Comparison of ENCODE assay signal across 10 cellular contexts in the genomic region with DNA sequence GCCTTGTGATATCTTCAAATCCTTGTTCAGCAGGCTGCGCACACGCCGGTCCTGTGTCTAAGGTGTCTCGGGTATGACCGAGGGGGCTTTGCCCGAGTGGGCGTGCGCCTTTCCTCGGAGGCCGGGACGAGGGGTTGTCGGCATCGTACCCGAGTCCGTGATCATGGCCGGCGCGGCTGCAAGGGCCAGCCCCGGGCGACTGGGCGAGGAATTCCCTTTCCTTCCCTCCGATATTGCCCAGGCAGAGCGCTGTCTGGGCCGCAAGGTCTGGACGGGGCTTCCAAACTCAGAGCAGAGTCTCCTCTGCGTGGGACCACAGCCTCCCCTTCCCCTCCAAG. TPM values are rescaled to one million over a fixed set of nuclear protein-coding genes. Genes with fewer than 3 reads are reported as not detected.
DNase-seq lines count a peak whose midpoint lies in the region; ATAC-seq, FAIRE-seq and TF ChIP-seq lines count a peak whose summit lies in the region.
"Had no signal": no experiment of that assay in that cellular context is flagged by ENCODE, and none has a peak within 500 bp of the region (broad histone marks: within the 10 kb centered on the region; RNA-seq: fewer than 3 reads in every experiment).

No MANE protein-coding gene starts in this region.

- H3K18ac ChIP-seq in H1 (ENCODE audit: extremely low read depth, low read length) = peak overlapping the region; percentile 78; the same call in 1 of the 2 replicates

- no peak overlapping the region for H3K14ac ChIP-seq in H1 (ENCODE audit: insufficient read length)

- 82% methylated on average over 14 of the region's 26 CpGs; no CpG with 5 or more reads in 1 of the 2 experiments for WGBS in H1 (ENCODE audit: extremely low coverage in 1 of 2, insufficient coverage in 1 of 2, insufficient read length in 1 of 2, insufficient replicate concordance in 2 of 2, low coverage in 1 of 2, low lambda C conversion rate in 2 of 2, missing lambda C conversion rate in 1 of 2), 2 experiments

- H4K20me1 ChIP-seq in BLaER1 treated with 17β-estradiol and CSF1 and Interleukin-3, amounts not matched to agents 10 nM and 100 nM = peaks cover 0 to 31% (median 18%) of the 10 kb centered on the region in 11 experiments; a peak in 14 of 22 replicates
- H4K20me1 ChIP-seq in H1 (replicated peaks in 1 of 2; ENCODE audit: control insufficient read depth in 1 of 2, insufficient read depth in 2 of 2, low read length in 2 of 2) = peaks cover 0 to 8% of the 10 kb centered on the region in 2 experiments

- H3K56ac ChIP-seq in H1 (replicated peaks; ENCODE audit: insufficient read length, low read depth, low read length) = no peak overlapping the region

- H3K79me1 ChIP-seq in H1 (ENCODE audit: low read depth, low read length) = peaks cover 14% of the 10 kb centered on the region

- no peak for FAIRE-seq in H1 (lab: Jason Lieb, UNC)

- POLR2A ChIA-PET in H1 (lab: Charles Lee; ENCODE audit: partially characterized antibody) = interaction anchor here (1.3 to 2.0 kb wide), 2 partner anchors 21 to 22 kb away, joined by 3 to 4 read pairs; no protein-coding TSS in a partner anchor

- H3K36me3 ChIP-seq in BLaER1 treated with 17β-estradiol and CSF1 and Interleukin-3, amounts not matched to agents 10 nM and 100 nM = peaks cover 0 to 8% (median 0%) of the 10 kb centered on the region in 11 experiments; a peak in 4 of 22 replicates
- H3K36me3 ChIP-seq in H1 (ENCODE audit: control insufficient read depth in 2 of 4, insufficient read depth in 4 of 4, low read length in 3 of 4) = no peaks in the 10 kb centered on the region
- H3K36me3 ChIP-seq in neutrophil = no peaks in the 10 kb centered on the region

- H4K91ac ChIP-seq in H1 (replicated peaks; ENCODE audit: insufficient read length, low read length) = no peak overlapping the region

- no peak overlapping the region for H2BK5ac ChIP-seq in H1 (ENCODE audit: low read depth, low read length)

- DNase-seq in LNCaP clone FGC (ENCODE audit: low read depth) (no peak), H1 (ENCODE audit: low read depth in 1 of 2, low spot score in 2 of 2) (peak in 1 of 2 experiments; percentile 65), NCI-H1694 treated with DMSO at 0.1 percent for 48 hours (lab: John Stamatoyannopoulos, UW) (no peak), ureter (ENCODE audit: low spot score) (no peak)
- DNase-seq: DND-41, NCI-H1417 treated with DMSO at 0.1 percent for 48 hours had no signal

- H3K4me2 ChIP-seq in BLaER1 treated with 17β-estradiol and CSF1 and Interleukin-3, amounts not matched to agents 10 nM and 100 nM = peak overlapping the region in 10 of 11 experiments; percentile 73 to 97 (median 86); a peak in 19 of 22 replicates
- peak overlapping the region; percentile 80 to 83 for H3K4me2 ChIP-seq in H1 (ENCODE audit: insufficient read depth in 1 of 2, low read depth in 2 of 2, low read length in 2 of 2)

- peaks cover 21 to 35% (median 28%) of the 10 kb centered on the region in 10 experiments for H3K4me1 ChIP-seq in BLaER1 treated with 17β-estradiol and CSF1 and Interleukin-3, amounts not matched to agents 10 nM and 100 nM
- H3K4me1 ChIP-seq in H1 (replicated peaks in 1 of 4; ENCODE audit: control insufficient read depth in 3 of 4, insufficient read depth in 4 of 4, low read length in 3 of 4) (peaks cover 2 to 14% (median 7%) of the 10 kb centered on the region in 4 experiments), neutrophil (ENCODE audit: control insufficient read depth in 1 of 2, insufficient read depth in 1 of 2, low read depth in 1 of 2, low read length in 1 of 2) (peaks cover 12 to 13% of the 10 kb centered on the region in 2 experiments)

- TF ChIP-seq CTCF in LNCaP clone FGC (IDR thresholded peaks at IDR 0.05; ENCODE audit: control insufficient read depth, extremely low read depth, insufficient read depth) (no peak), H1 (IDR thresholded peaks at IDR 0.05; ENCODE audit: control extremely low read depth in 1 of 3, insufficient read depth in 1 of 3, low read depth in 1 of 3, low read length in 3 of 3) (no peak), neutrophil (IDR thresholded peaks at IDR 0.05) (no peak)

- no peak overlapping the region for H2BK20ac ChIP-seq in H1 (ENCODE audit: low read length)

- no peak overlapping the region for H3K23ac ChIP-seq in H1 (ENCODE audit: insufficient read length)

- TF ChIP-seq EP300 in H1 (IDR thresholded peaks at IDR 0.05; ENCODE audit: borderline replicate concordance in 1 of 2, low read depth in 2 of 2, low read length in 2 of 2) = no peak

- H3K23me2 ChIP-seq in H1 (ENCODE audit: low read depth, low read length) = peaks cover 12% of the 10 kb centered on the region

- no peak overlapping the region for H3K4ac ChIP-seq in H1 (replicated peaks; ENCODE audit: insufficient read length, low read depth, low read length)

- peak overlapping the region in 3 of 11 experiments; percentile 52 to 81 (median 60); a peak in 3 of 22 replicates for H3K27ac ChIP-seq in BLaER1 treated with 17β-estradiol and CSF1 and Interleukin-3, amounts not matched to agents 10 nM and 100 nM
- H3K27ac ChIP-seq in H1 (ENCODE audit: low read depth, low read length) (no peak overlapping the region), neutrophil (no peak overlapping the region)

- H2BK12ac ChIP-seq in H1 (ENCODE audit: low read depth, low read length) = no peak overlapping the region

- H4K8ac ChIP-seq in H1 (ENCODE audit: extremely low read depth, insufficient read depth, low read length) = peak overlapping the region; percentile 90; the same call in 1 of the 2 replicates

- TF ChIP-seq POLR2A in H1 (IDR thresholded peaks at IDR 0.05; ENCODE audit: control extremely low read depth in 1 of 2, low read depth in 2 of 2, low read length in 2 of 2) = no peak

- H3K27me3 ChIP-seq in BLaER1 treated with 17β-estradiol and CSF1 and Interleukin-3, amounts not matched to agents 10 nM and 100 nM = no peaks in the 10 kb centered on the region
- H3K27me3 ChIP-seq in H1 (replicated peaks in 1 of 4; ENCODE audit: control insufficient read depth in 3 of 4, extremely low read depth in 1 of 4, insufficient read depth in 3 of 4, low read length in 3 of 4) = peaks cover 0 to 11% (median 7%) of the 10 kb centered on the region in 4 experiments; a peak in 4 of 7 replicates
- peaks cover 15% of the 10 kb centered on the region for H3K27me3 ChIP-seq in neutrophil

- peak overlapping the region in 8 of 10 experiments; percentile 79 to 89 (median 85); a peak in 8 of 20 replicates for H3K4me3 ChIP-seq in BLaER1 treated with 17β-estradiol and CSF1 and Interleukin-3, amounts not matched to agents 10 nM and 100 nM
- H3K4me3 ChIP-seq in LNCaP clone FGC (ENCODE audit: low read depth, low read length) = peak overlapping the region; percentile 69
- H3K4me3 ChIP-seq in H1 (ENCODE audit: extremely low read depth in 1 of 4, insufficient read depth in 2 of 4, low read depth in 3 of 4, low read length in 4 of 4) = peak overlapping the region in 2 of 4 experiments; percentile 41 to 95; a peak in 4 of 8 replicates
- peak overlapping the region; percentile 64 to 79 for H3K4me3 ChIP-seq in neutrophil (ENCODE audit: low read depth in 1 of 2, low read length in 1 of 2)

- peaks cover 0 to 15% of the 10 kb centered on the region in 2 experiments; a peak in 2 of 4 replicates for H3K79me2 ChIP-seq in H1 (ENCODE audit: control insufficient read depth in 1 of 2, insufficient read depth in 2 of 2, low read length in 2 of 2)

- H2AFZ ChIP-seq in H1 (ENCODE audit: low read length) = 0 out of 2 replicates have a peak overlapping the region, but pooled peaks have one; percentile 78

- H4K5ac ChIP-seq in H1 (ENCODE audit: insufficient read length, low read depth, low read length) = no peak overlapping the region

- CTCF ChIA-PET in H1 (lab: Charles Lee; ENCODE audit: partially characterized antibody) = interaction anchor here (0.5 to 3.4 kb wide), 2 partner anchors 26 to 28 kb away, joined by 3 to 13 read pairs; no protein-coding TSS in a partner anchor

- peaks cover 41 to 52% (median 49%) of the 10 kb centered on the region in 11 experiments for H3K9me3 ChIP-seq in BLaER1 treated with 17β-estradiol and CSF1 and Interleukin-3, amounts not matched to agents 10 nM and 100 nM (replicated peaks in 1 of 11)
- H3K9me3 ChIP-seq in H1 (ENCODE audit: insufficient read depth in 2 of 2, low read depth in 1 of 2, low read length in 1 of 2) (peaks cover 4 to 5% of the 10 kb centered on the region in 2 experiments; a peak in 2 of 4 replicates), neutrophil (peaks cover 11% of the 10 kb centered on the region)

- no peak overlapping the region for H2BK15ac ChIP-seq in H1 (ENCODE audit: low read length)

- ATAC-seq in GM21360 (IDR thresholded peaks at IDR 0.05; ENCODE audit: unreplicated experiment) (no peak), GM18867 (IDR thresholded peaks at IDR 0.05; ENCODE audit: unreplicated experiment) (no peak)

- H2AK5ac ChIP-seq in H1 (ENCODE audit: low read depth, low read length) = no peak overlapping the region

- no peak overlapping the region for H2BK120ac ChIP-seq in H1 (replicated peaks; ENCODE audit: low read depth, low read length)

- no peak for TF ChIP-seq RAD21 in H1 (IDR thresholded peaks at IDR 0.05 in 1 of 2, conservative IDR thresholded peaks at IDR 0.05 in 1 of 2; ENCODE audit: low read depth in 2 of 2, low read length in 2 of 2)

- peak overlapping the region in 6 of 11 experiments; percentile 71 to 93 (median 84); a peak in 7 of 22 replicates for H3K9ac ChIP-seq in BLaER1 treated with 17β-estradiol and CSF1 and Interleukin-3, amounts not matched to agents 10 nM and 100 nM
- no peak overlapping the region for H3K9ac ChIP-seq in H1 (replicated peaks in 1 of 4; ENCODE audit: extremely low read depth in 1 of 4, low read depth in 3 of 4, low read length in 3 of 4)

TF ChIP-seq in H1, 55 proteins besides CTCF, POLR2A, EP300 and RAD21:
- peak; percentile 10 for TF ChIP-seq EZH2 (IDR thresholded peaks at IDR 0.05; ENCODE audit: low read depth, low read length, severe bottlenecking)
- TF ChIP-seq, protein P1, sequence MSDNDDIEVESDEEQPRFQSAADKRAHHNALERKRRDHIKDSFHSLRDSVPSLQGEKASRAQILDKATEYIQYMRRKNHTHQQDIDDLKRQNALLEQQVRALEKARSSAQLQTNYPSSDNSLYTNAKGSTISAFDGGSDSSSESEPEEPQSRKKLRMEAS (IDR thresholded peaks at IDR 0.05) = no peak

RNA-seq across cellular contexts. Expression of a gene that starts 59.7 kb away (rescaled TPM):
- total RNA-seq in H1 (2021; fragmentation: NEBNext Ultra II Directional; extraction: Animal tissue kit (Norgen Biotek cat#: 25700)) = 0.40 and 0.50 TPM in 2 replicates
- 0.51 and 0.89 TPM in 2 replicates for polyA plus RNA-seq in H1 (2011; rRNA removed)
- polyA plus RNA-seq in H1 (2011; cell fraction: cytosol; rRNA removed) = 0.44 TPM
- 1.7 TPM for polyA plus RNA-seq in H1 (2011; cell fraction: nucleus; rRNA removed)
- 0.36 to 0.89 TPM (median 0.75 TPM) in 4 replicates for polyA plus RNA-seq in H1 (2012, experiment 1 of 2)
- 0.35 TPM for polyA plus RNA-seq in H1 (2012, experiment 2 of 2)
- polyA plus RNA-seq in H1 (2013, experiment 1 of 2) = 0.20 TPM
- polyA plus RNA-seq in H1 (2013, experiment 2 of 2) = 0.13 TPM
- polyA minus RNA-seq in H1 (2011; rRNA and poly(A)+ RNA removed) = 0.05 and 0.13 TPM in 2 replicates
- polyA minus RNA-seq in H1 (2011; cell fraction: cytosol; rRNA and poly(A)+ RNA removed) = not detected
- polyA minus RNA-seq in H1 (2011; cell fraction: nucleus; rRNA and poly(A)+ RNA removed) = 0.70 TPM
- 9.7 TPM for total RNA-seq in ureter

Comparison
In these comparisons a context has a peak if more than half of its experiments do, and no peak if none do; other contexts are left out.
1. H3K9ac ChIP-seq: peak in BLaER1 treated with 17β-estradiol and CSF1 and Interleukin-3, amounts not matched to agents 10 nM and 100 nM (6 of 11); none in H1 (0 of 4).